ENCODE assay signal across 19 cellular contexts in the genomic region with DNA sequence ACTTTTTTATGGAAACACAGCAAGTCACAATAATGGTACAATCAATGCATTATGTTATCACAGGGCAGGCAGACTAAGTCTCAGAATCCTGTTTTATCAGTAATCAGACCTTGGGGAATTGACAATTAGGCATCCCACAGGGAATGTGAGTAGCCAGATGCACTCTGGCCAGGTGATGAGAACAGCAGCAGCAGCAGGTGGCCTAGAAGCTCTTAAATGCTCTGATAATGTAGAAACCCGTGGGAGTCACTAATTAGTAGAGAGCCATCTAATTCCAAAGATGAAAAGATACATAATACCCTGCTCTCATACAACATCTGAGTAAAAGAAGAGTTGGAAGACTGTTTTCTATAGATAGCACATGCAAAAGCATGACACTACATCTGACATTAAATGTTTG. TPM values are rescaled to one million over a fixed set of nuclear protein-coding genes. Genes with fewer than 3 reads are reported as not detected.
DNase-seq lines count a peak whose midpoint lies in the region; ATAC-seq and TF ChIP-seq lines count a peak whose summit lies in the region.
"Had no signal": no experiment of that assay in that cellular context is flagged by ENCODE, and none has a peak within 500 bp of the region (broad histone marks: within the 10 kb centered on the region; RNA-seq: fewer than 3 reads in every experiment).

No MANE protein-coding gene starts in this region.

- 63 to 100% methylated on average over 1 of the region's 1 CpG for WGBS in gastroesophageal sphincter (ENCODE audit: low coverage in 1 of 2), 2 donors

- H3K27me3 Mint-ChIP-seq in chondrocyte (ENCODE audit: low read depth): no peaks in the 10 kb centered on the region
- H3K27me3 Mint-ChIP-seq: activated CD4-positive, alpha-beta T cell treated with anti-CD3 and anti-CD28 coated beads, Interleukin-2, amount 10 ng/mL, durations not matched to agents 7 days and 5 days; activated naive CD8-positive, alpha-beta T cell; stimulated activated memory B cell treated with anti-CD40 and anti-IgM and Interleukin-4, amounts not matched to agents 10 μg/mL and 1 μg/mL and 100 μg/mL, for 72 hours had no signal

- no peaks in the 10 kb centered on the region for H3K9me3 Mint-ChIP-seq in chondrocyte (ENCODE audit: low read depth)
- H3K9me3 Mint-ChIP-seq: activated CD4-positive, alpha-beta T cell treated with anti-CD3 and anti-CD28 coated beads, Interleukin-2, amount 10 ng/mL, durations not matched to agents 7 days and 5 days; CD14-positive monocyte; stimulated activated memory B cell treated with anti-CD40 and anti-IgM and Interleukin-4, amounts not matched to agents 10 μg/mL and 1 μg/mL and 100 μg/mL, for 72 hours had no signal

- peaks cover 36% of the 10 kb centered on the region for H3K4me1 Mint-ChIP-seq in chondrocyte (ENCODE audit: low read depth)

- no peak for TF ChIP-seq EP300 in gastroesophageal sphincter (IDR thresholded peaks at IDR 0.05)

- H3K27ac ChIP-seq in gastroesophageal sphincter: no peak overlapping the region
- H3K27ac ChIP-seq: dorsolateral prefrontal cortex, esophagus squamous epithelium, transverse colon had no signal

- H3K9me3 ChIP-seq in gastroesophageal sphincter: no peaks in the 10 kb centered on the region
- H3K9me3 ChIP-seq: esophagus squamous epithelium, HAP-1, transverse colon had no signal

- H3K36me3 Mint-ChIP-seq in chondrocyte (ENCODE audit: low read depth): no peaks in the 10 kb centered on the region

- no peak overlapping the region for H3K4me3 Mint-ChIP-seq in chondrocyte (ENCODE audit: unreplicated experiment)
- H3K4me3 Mint-ChIP-seq: activated CD4-positive, alpha-beta T cell treated with anti-CD3 and anti-CD28 coated beads, Interleukin-2, amount 10 ng/mL, durations not matched to agents 7 days and 5 days; activated naive CD8-positive, alpha-beta T cell; CD14-positive monocyte; stimulated activated memory B cell treated with anti-CD40 and anti-IgM and Interleukin-4, amounts not matched to agents 10 μg/mL and 1 μg/mL and 100 μg/mL, for 72 hours had no signal

- peaks cover 0 to 49% (median 10%) of the 10 kb centered on the region in 3 donors for H3K4me1 ChIP-seq in gastroesophageal sphincter

- DNase-seq in DMS153 treated with DMSO at 0.1 percent for 48 hours (lab: John Stamatoyannopoulos, UW; ENCODE audit: unreplicated experiment): peak; percentile 11
- DNase-seq in NCI-H1105 treated with DMSO at 0.1 percent for 48 hours (lab: John Stamatoyannopoulos, UW): peak; percentile 92
- DNase-seq in NCI-H69 (lab: John Stamatoyannopoulos, UW): peak; percentile 98
- DNase-seq in iPS-NIHi7 (ENCODE audit: extremely low spot score): peak; percentile 27
- no peak for DNase-seq in HPDE6-E6E7 (ENCODE audit: extremely low spot score)
- DNase-seq in occipital lobe (lab: John Stamatoyannopoulos, UW): no peak
- no peak for DNase-seq in chondrocyte (ENCODE audit: low spot score)
- DNase-seq: activated CD4-positive, alpha-beta T cell treated with anti-CD3 and anti-CD28 coated beads, Interleukin-2, amount 10 ng/mL, durations not matched to agents 7 days and 5 days; dorsolateral prefrontal cortex; esophagus squamous epithelium; SHP77 treated with DMSO at 0.1 percent for 48 hours; transverse colon had no signal

- no peak overlapping the region for H3K27ac Mint-ChIP-seq in chondrocyte (ENCODE audit: unreplicated experiment)
- H3K27ac Mint-ChIP-seq: activated naive CD8-positive, alpha-beta T cell; CD14-positive monocyte; stimulated activated memory B cell treated with anti-CD40 and anti-IgM and Interleukin-4, amounts not matched to agents 10 μg/mL and 1 μg/mL and 100 μg/mL, for 72 hours had no signal

- H3K36me3 ChIP-seq in gastroesophageal sphincter: no peaks in the 10 kb centered on the region
- H3K36me3 ChIP-seq: transverse colon had no signal

- ATAC-seq in gastroesophageal sphincter: no peak
- ATAC-seq: GM12878; stimulated activated memory B cell treated with anti-CD40 and anti-IgM and Interleukin-4, amounts not matched to agents 10 μg/mL and 1 μg/mL and 100 μg/mL, for 72 hours had no signal

- no peak for TF ChIP-seq CTCF in chondrocyte (IDR thresholded peaks at IDR 0.05)
- TF ChIP-seq CTCF in gastroesophageal sphincter (IDR thresholded peaks at IDR 0.05): no peak

- H3K4me3 ChIP-seq in gastroesophageal sphincter: no peak overlapping the region
- H3K4me3 ChIP-seq: dorsolateral prefrontal cortex, esophagus squamous epithelium, GM12878, HAP-1, smooth muscle cell, transverse colon had no signal

- no peaks in the 10 kb centered on the region for H3K27me3 ChIP-seq in gastroesophageal sphincter
- H3K27me3 ChIP-seq: dorsolateral prefrontal cortex, esophagus squamous epithelium, transverse colon had no signal

- no peak for TF ChIP-seq POLR2A in gastroesophageal sphincter (IDR thresholded peaks at IDR 0.05)

RNA-seq across cellular contexts. Expression of a gene that starts 12.6 kb away (rescaled TPM):
- total RNA-seq in occipital lobe: 2.7 TPM
- 3.6 to 12.6 TPM (median 4.4 TPM) in 3 replicates for total RNA-seq in chondrocyte
- 1 to 10 TPM; 3.0 to 5.0 (median 3.9) TPM for total RNA-seq in gastroesophageal sphincter

Comparison
In these comparisons a context has a peak if more than half of its experiments do, and no peak if none do; other contexts are left out.
1. DNase-seq: peak in DMS153 treated with DMSO at 0.1 percent for 48 hours (single experiment), NCI-H1105 treated with DMSO at 0.1 percent for 48 hours (single experiment), NCI-H69 (single experiment) and iPS-NIHi7 (single experiment); none in HPDE6-E6E7 (single experiment), occipital lobe (single experiment) and chondrocyte (single experiment).